Comparison of ENCODE assay signal across 10 cellular contexts in the genomic region with DNA sequence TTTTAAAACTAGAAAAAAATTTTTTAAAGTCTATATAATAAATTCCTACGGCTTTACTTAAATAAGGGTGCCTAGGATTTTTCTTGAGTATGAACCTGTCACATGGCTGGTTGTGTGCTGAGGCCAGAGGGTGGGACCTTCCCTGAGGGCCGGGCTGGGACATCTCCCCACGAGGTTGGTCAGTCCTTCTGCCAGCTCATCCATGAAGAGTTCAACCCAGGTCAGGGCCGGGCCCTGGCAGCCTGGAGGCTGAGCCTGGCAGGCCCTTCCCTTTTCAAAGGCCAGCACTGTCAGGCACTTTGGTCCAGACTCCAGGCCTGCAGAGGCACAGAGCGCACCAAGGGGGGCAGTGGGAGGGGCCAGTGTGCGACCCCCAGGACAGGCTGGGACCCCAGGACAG. TPM values are rescaled to one million over a fixed set of nuclear protein-coding genes. Genes with fewer than 3 reads are reported as not detected.
A peak's percentile ranks its signal among the peaks of the same experiment; 100 is the strongest.
DNase-seq lines count a peak whose midpoint lies in the region; ATAC-seq, FAIRE-seq and TF ChIP-seq lines count a peak whose summit lies in the region.
"Had no signal": no experiment of that assay in that cellular context is flagged by ENCODE, and none has a peak within 500 bp of the region (broad histone marks: within the 10 kb centered on the region; RNA-seq: fewer than 3 reads in every experiment).

No MANE protein-coding gene starts in this region.

- intact Hi-C loops in lower lobe of right lung (cut with DNase I) = no loop called here

- no peak for TF ChIP-seq CTCF in AG10803 (conservative IDR thresholded peaks at IDR 0.05; ENCODE audit: low read length)
- no peak for TF ChIP-seq CTCF in lower lobe of right lung (IDR thresholded peaks at IDR 0.05)

- peak; percentile 88 to 92 for ATAC-seq in lower lobe of right lung
- no peak for ATAC-seq in GM19452 (IDR thresholded peaks at IDR 0.05; ENCODE audit: unreplicated experiment)

- no peaks in the 10 kb centered on the region for H3K36me3 ChIP-seq in lower lobe of right lung
- H3K36me3 ChIP-seq: BLaER1 treated with 17β-estradiol and CSF1 and Interleukin-3, amounts not matched to agents 10 nM and 100 nM; cardiac muscle cell had no signal

- DNase-seq in AG10803 (ENCODE audit: low read depth) (peak; percentile 74), LoVo (ENCODE audit: low spot score) (peak; percentile 72), cerebellar cortex (ENCODE audit: low spot score) (peak; percentile 16), lower lobe of right lung (peak; percentile 81), GM12891 (ENCODE audit: insufficient read length, low spot score) (no peak)
- DNase-seq in stimulated activated CD4-positive, alpha-beta T cell treated with anti-CD3 and anti-CD28 coated beads, Interleukin-1b, Interleukin-23, amount 100 ng/mL, for 48 hours = no peak
- DNase-seq in effector CD8-positive, alpha-beta T cell (lab: John Stamatoyannopoulos, UW) = no peak

- no peak overlapping the region for H3K27ac ChIP-seq in lower lobe of right lung
- H3K27ac ChIP-seq: cardiac muscle cell had no signal

- no peaks in the 10 kb centered on the region for H3K4me1 ChIP-seq in lower lobe of right lung

- TF ChIP-seq POLR2A in GM12891 (IDR thresholded peaks at IDR 0.05; ENCODE audit: low read depth, low read length) = no peak

- H3K27me3 ChIP-seq in lower lobe of right lung (ENCODE audit: low read depth) = no peaks in the 10 kb centered on the region
- H3K27me3 ChIP-seq: BLaER1 treated with 17β-estradiol and CSF1 and Interleukin-3, amounts not matched to agents 10 nM and 100 nM; cardiac muscle cell had no signal

- no peak overlapping the region for H3K4me3 ChIP-seq in AG10803 (ENCODE audit: low read length)
- no peak overlapping the region for H3K4me3 ChIP-seq in lower lobe of right lung
- H3K4me3 ChIP-seq: BLaER1 treated with 17β-estradiol and CSF1 and Interleukin-3, amounts not matched to agents 10 nM and 100 nM; cardiac muscle cell had no signal

- FAIRE-seq in GM12891 (lab: Jason Lieb, UNC) = no peak

- no peaks in the 10 kb centered on the region for H3K9me3 ChIP-seq in lower lobe of right lung
- H3K9me3 ChIP-seq: BLaER1 treated with 17β-estradiol and CSF1 and Interleukin-3, amounts not matched to agents 10 nM and 100 nM had no signal

TF ChIP-seq in GM12891, 5 proteins besides CTCF, POLR2A, EP300 and RAD21:
- TF ChIP-seq POU2F2 (IDR thresholded peaks at IDR 0.05; ENCODE audit: low read depth, low read length) (no peak), PAX5 (IDR thresholded peaks at IDR 0.05; ENCODE audit: insufficient read depth, low read length, severe bottlenecking) (no peak), POLR2AphosphoS5 (IDR thresholded peaks at IDR 0.05; ENCODE audit: low read depth, low read length) (no peak), TAF1 (IDR thresholded peaks at IDR 0.05; ENCODE audit: low read depth, low read length) (no peak), SPI1 (IDR thresholded peaks at IDR 0.05; ENCODE audit: low read depth, low read length) (no peak)

RNA-seq across cellular contexts. Expression of a gene that starts 31.8 kb away (rescaled TPM):
- 254 TPM for total RNA-seq in lower lobe of right lung
- polyA plus RNA-seq in GM12891 (2012; ENCODE audit: low read depth, missing spikeins) = 68.7 TPM

Comparison
In these comparisons a context has a peak if more than half of its experiments do, and no peak if none do; other contexts are left out.
1. DNase-seq: peak in AG10803 (single experiment), LoVo (single experiment), cerebellar cortex (single experiment) and lower lobe of right lung (single experiment); none in stimulated activated CD4-positive, alpha-beta T cell treated with anti-CD3 and anti-CD28 coated beads, Interleukin-1b, Interleukin-23, amount 100 ng/mL, for 48 hours (single experiment), effector CD8-positive, alpha-beta T cell (single experiment) and GM12891 (single experiment).